In genomic region chr21:37451446-37451845, GRCh38 we compare ENCODE assay signal across 18 cellular contexts.
A peak's percentile ranks its signal among the peaks of the same experiment; 100 is the strongest.
DNase-seq lines count a peak whose midpoint lies in the region; ATAC-seq, FAIRE-seq and TF ChIP-seq lines count a peak whose summit lies in the region.
"Had no signal": no experiment of that assay in that cellular context is flagged by ENCODE, and none has a peak within 500 bp of the region (broad histone marks: within the 10 kb centered on the region; RNA-seq: fewer than 3 reads in every experiment).

No MANE protein-coding gene starts in this region.

- peaks cover 97% of the 10 kb centered on the region for H3K79me2 ChIP-seq in SK-N-SH (ENCODE audit: insufficient read depth)

- no peak overlapping the region for H3K4me3 Mint-ChIP-seq in activated T-helper 1 cell treated with anti-CD3 and anti-CD28 coated beads, Interleukin-12 subunit alpha, Interleukin-12 subunit beta, Interleukin-2, Interleukin-4 antibody, amounts not matched to agents 30 ng/mL and 10 ng/mL and 1 ng/mL, durations not matched to agents 14 hours and 24 hours and 36 hours
- H3K4me3 Mint-ChIP-seq in natural killer cell = no peak overlapping the region

- peaks cover 65% of the 10 kb centered on the region for H3K4me1 Mint-ChIP-seq in activated T-helper 1 cell treated with anti-CD3 and anti-CD28 coated beads, Interleukin-12 subunit alpha, Interleukin-12 subunit beta, Interleukin-2, Interleukin-4 antibody, amounts not matched to agents 30 ng/mL and 10 ng/mL and 1 ng/mL, durations not matched to agents 14 hours and 24 hours and 36 hours (ENCODE audit: low read depth)
- peaks cover 73 to 82% of the 10 kb centered on the region in 2 donors for H3K4me1 Mint-ChIP-seq in natural killer cell

- POLR2A ChIA-PET in SK-N-SH (lab: Yijun Ruan, JAX) = no interaction called here

- H3K27me3 Mint-ChIP-seq in activated T-helper 1 cell treated with anti-CD3 and anti-CD28 coated beads, Interleukin-12 subunit alpha, Interleukin-12 subunit beta, Interleukin-2, Interleukin-4 antibody, amounts not matched to agents 30 ng/mL and 10 ng/mL and 1 ng/mL, durations not matched to agents 14 hours and 24 hours and 36 hours (ENCODE audit: insufficient read depth) = no peaks in the 10 kb centered on the region
- no peaks in the 10 kb centered on the region for H3K27me3 Mint-ChIP-seq in natural killer cell (ENCODE audit: low read depth in 2 of 2)

- TF ChIP-seq RAD21 in SK-N-SH (IDR thresholded peaks at IDR 0.05; ENCODE audit: low read length) = no peak

- no peaks in the 10 kb centered on the region for H3K27me3 ChIP-seq in SK-N-SH (ENCODE audit: insufficient read depth)
- H3K27me3 ChIP-seq in BLaER1 treated with 17β-estradiol and CSF1 and Interleukin-3, amounts not matched to agents 10 nM and 100 nM = no peaks in the 10 kb centered on the region
- H3K27me3 ChIP-seq: ascending aorta, foreskin keratinocyte, upper lobe of right lung had no signal

- H3K36me3 ChIP-seq in SK-N-SH (replicated peaks in 1 of 2; ENCODE audit: control insufficient read depth in 1 of 2, insufficient read depth in 2 of 2, low read length in 1 of 2) = peaks cover 3% of the 10 kb centered on the region in 2 experiments
- H3K36me3 ChIP-seq in BLaER1 treated with 17β-estradiol and CSF1 and Interleukin-3, amounts not matched to agents 10 nM and 100 nM = peaks cover 24 to 61% (median 44%) of the 10 kb centered on the region in 11 experiments
- H3K36me3 ChIP-seq: ascending aorta, upper lobe of right lung had no signal

- ATAC-seq in SK-N-SH treated with all-trans-retinoic acid at 6 μM for 48 hours (no peak), natural killer cell (no peak)

- no peaks in the 10 kb centered on the region for H3K9me2 ChIP-seq in SK-N-SH

- DNase-seq in SK-N-SH = no peak
- no peak for DNase-seq in activated T-helper 1 cell treated with anti-CD3 and anti-CD28 coated beads, Interleukin-12 subunit alpha, Interleukin-12 subunit beta, Interleukin-2, Interleukin-4 antibody, amounts not matched to agents 30 ng/mL and 10 ng/mL and 1 ng/mL, durations not matched to agents 14 hours and 24 hours and 36 hours (ENCODE audit: low spot score)
- no peak for DNase-seq in natural killer cell
- DNase-seq in iPS-NIHi7 (ENCODE audit: extremely low spot score) = no peak
- no peak for DNase-seq in DMS114 treated with DMSO at 0.1 percent for 48 hours (lab: John Stamatoyannopoulos, UW; ENCODE audit: unreplicated experiment)
- DNase-seq in D721Med (ENCODE audit: insufficient read length, low spot score) = no peak
- DNase-seq: DMS79; KG1; NCI-H2029 treated with DMSO at 0.1 percent for 48 hours; NCI-H526 treated with DMSO at 0.1 percent for 48 hours; SHP77 treated with DMSO at 0.1 percent for 48 hours; stimulated activated naive CD4-positive, alpha-beta T cell; upper lobe of right lung had no signal

- peaks cover 38% of the 10 kb centered on the region for H3F3A ChIP-seq in SK-N-SH (replicated peaks; ENCODE audit: insufficient read depth)

- H3K4me2 ChIP-seq in SK-N-SH = peak overlapping the region; percentile 53; the same call in 1 of the 2 replicates
- H3K4me2 ChIP-seq in BLaER1 treated with 17β-estradiol and CSF1 and Interleukin-3, amounts not matched to agents 10 nM and 100 nM = peak overlapping the region; percentile 10 to 86 (median 72); a peak in 17 of 22 replicates

- peaks cover 14% of the 10 kb centered on the region for H3K36me3 Mint-ChIP-seq in activated T-helper 1 cell treated with anti-CD3 and anti-CD28 coated beads, Interleukin-12 subunit alpha, Interleukin-12 subunit beta, Interleukin-2, Interleukin-4 antibody, amounts not matched to agents 30 ng/mL and 10 ng/mL and 1 ng/mL, durations not matched to agents 14 hours and 24 hours and 36 hours (ENCODE audit: low read depth)
- H3K36me3 Mint-ChIP-seq in natural killer cell = no peaks in the 10 kb centered on the region

- H2AFZ ChIP-seq in SK-N-SH (ENCODE audit: low read depth) = no peak overlapping the region

- peak overlapping the region in 1 of 2 experiments; percentile 67; a peak in 2 of 4 replicates for H3K27ac ChIP-seq in SK-N-SH (ENCODE audit: low read depth in 2 of 2, low read length in 1 of 2)
- H3K27ac ChIP-seq in BLaER1 treated with 17β-estradiol and CSF1 and Interleukin-3, amounts not matched to agents 10 nM and 100 nM = no peak overlapping the region
- H3K27ac ChIP-seq: 22Rv1, foreskin keratinocyte, upper lobe of right lung had no signal

- no peak for TF ChIP-seq CTCF in SK-N-SH (IDR thresholded peaks at IDR 0.05)
- no peak for TF ChIP-seq CTCF in natural killer cell (IDR thresholded peaks at IDR 0.05)
- no peak for TF ChIP-seq CTCF in D721Med (IDR thresholded peaks at IDR 0.05; ENCODE audit: insufficient read depth, missing control alignments)

- no peaks in the 10 kb centered on the region for H3K9me3 ChIP-seq in SK-N-SH
- peaks cover 0 to 20% (median 3%) of the 10 kb centered on the region in 11 experiments; a peak in 4 of 22 replicates for H3K9me3 ChIP-seq in BLaER1 treated with 17β-estradiol and CSF1 and Interleukin-3, amounts not matched to agents 10 nM and 100 nM (replicated peaks in 1 of 11)
- H3K9me3 ChIP-seq: ascending aorta, upper lobe of right lung had no signal

- H3K27ac Mint-ChIP-seq in activated T-helper 1 cell treated with anti-CD3 and anti-CD28 coated beads, Interleukin-12 subunit alpha, Interleukin-12 subunit beta, Interleukin-2, Interleukin-4 antibody, amounts not matched to agents 30 ng/mL and 10 ng/mL and 1 ng/mL, durations not matched to agents 14 hours and 24 hours and 36 hours = peak overlapping the region; percentile 26
- peak overlapping the region; percentile 12 to 39 for H3K27ac Mint-ChIP-seq in natural killer cell

- H3K4me3 ChIP-seq in SK-N-SH (ENCODE audit: low read depth in 2 of 2, low read length in 1 of 2) = no peak overlapping the region
- H3K4me3 ChIP-seq in BLaER1 treated with 17β-estradiol and CSF1 and Interleukin-3, amounts not matched to agents 10 nM and 100 nM = no peak overlapping the region
- H3K4me3 ChIP-seq: ascending aorta, upper lobe of right lung had no signal

- no peaks in the 10 kb centered on the region for H3K9me3 Mint-ChIP-seq in activated T-helper 1 cell treated with anti-CD3 and anti-CD28 coated beads, Interleukin-12 subunit alpha, Interleukin-12 subunit beta, Interleukin-2, Interleukin-4 antibody, amounts not matched to agents 30 ng/mL and 10 ng/mL and 1 ng/mL, durations not matched to agents 14 hours and 24 hours and 36 hours
- H3K9me3 Mint-ChIP-seq in natural killer cell = no peaks in the 10 kb centered on the region

- peaks cover 32 to 40% of the 10 kb centered on the region in 2 experiments for H3K4me1 ChIP-seq in SK-N-SH (ENCODE audit: control insufficient read depth in 1 of 2, insufficient read depth in 2 of 2, low read depth in 1 of 2, low read length in 1 of 2)
- peaks cover 38 to 57% (median 48%) of the 10 kb centered on the region in 10 experiments for H3K4me1 ChIP-seq in BLaER1 treated with 17β-estradiol and CSF1 and Interleukin-3, amounts not matched to agents 10 nM and 100 nM

- intact Hi-C loops in activated T-helper 1 cell treated with anti-CD3 and anti-CD28 coated beads, Interleukin-12 subunit alpha, Interleukin-12 subunit beta, Interleukin-2, Interleukin-4 antibody, amounts not matched to agents 30 ng/mL and 10 ng/mL and 1 ng/mL, durations not matched to agents 14 hours and 24 hours and 36 hours (cut with micrococcal nuclease) = no loop called here
- intact Hi-C loops in natural killer cell (cut with micrococcal nuclease) = no loop called here

- peaks cover 97% of the 10 kb centered on the region for H4K20me1 ChIP-seq in SK-N-SH (ENCODE audit: insufficient read depth)
- peaks cover 69 to 100% (median 95%) of the 10 kb centered on the region in 11 experiments for H4K20me1 ChIP-seq in BLaER1 treated with 17β-estradiol and CSF1 and Interleukin-3, amounts not matched to agents 10 nM and 100 nM

- 97% methylated on average over 12 of the region's 16 CpGs for WGBS in SK-N-SH (ENCODE audit: low lambda C conversion rate)

- H3K9ac ChIP-seq in SK-N-SH = no peak overlapping the region
- no peak overlapping the region for H3K9ac ChIP-seq in BLaER1 treated with 17β-estradiol and CSF1 and Interleukin-3, amounts not matched to agents 10 nM and 100 nM

- FAIRE-seq in D721Med (lab: Jason Lieb, UNC) = no peak

- CTCF ChIA-PET in SK-N-SH (lab: Yijun Ruan, JAX) = interaction anchor here (1.2 kb wide), 1 partner anchor 12 kb away, joined by 3 read pairs; no protein-coding TSS in a partner anchor

- no peak for TF ChIP-seq EP300 in SK-N-SH (IDR thresholded peaks at IDR 0.05; ENCODE audit: borderline replicate concordance in 1 of 2, low read depth in 1 of 2, low read length in 1 of 2)

TF ChIP-seq in SK-N-SH, 30 proteins besides CTCF, POLR2A, EP300 and RAD21 (continues in another document):
- no peak for TF ChIP-seq SMC3 (IDR thresholded peaks at IDR 0.05; ENCODE audit: low read depth, low read length)
- TF ChIP-seq FOXJ3 (CRISPR knock-in tag; IDR thresholded peaks at IDR 0.05) = no peak
- TF ChIP-seq SIN3A (IDR thresholded peaks at IDR 0.05; ENCODE audit: borderline replicate concordance, low read depth, low read length) = no peak
- TF ChIP-seq MAX (IDR thresholded peaks at IDR 0.05; ENCODE audit: low read depth) = no peak

TF ChIP-seq in SK-N-SH treated with all-trans-retinoic acid at 6 μM for 48 hours, 23 proteins besides CTCF, POLR2A, EP300 and RAD21 (continues in another document):
- TF ChIP-seq ISL1 (CRISPR knock-in tag; IDR thresholded peaks at IDR 0.05) = no peak
- no peak for TF ChIP-seq SNAI2 (CRISPR knock-in tag; IDR thresholded peaks at IDR 0.05)
- TF ChIP-seq TCF4 (CRISPR knock-in tag; IDR thresholded peaks at IDR 0.05; ENCODE audit: borderline replicate concordance) = no peak
- no peak for TF ChIP-seq POU6F1 (CRISPR knock-in tag; IDR thresholded peaks at IDR 0.05; ENCODE audit: borderline replicate concordance, low read depth)
